Comparison of ENCODE assay signal across 12 cellular contexts in genomic region chr12:68621092-68622081, GRCh38. TPM values are rescaled to one million over a fixed set of nuclear protein-coding genes. Genes with fewer than 3 reads are reported as not detected.
DNase-seq lines count a peak whose midpoint lies in the region; ATAC-seq, FAIRE-seq and TF ChIP-seq lines count a peak whose summit lies in the region.
"Had no signal": no experiment of that assay in that cellular context is flagged by ENCODE, and none has a peak within 500 bp of the region (broad histone marks: within the 10 kb centered on the region; RNA-seq: fewer than 3 reads in every experiment).

No MANE protein-coding gene starts in this region.

- H2AFZ ChIP-seq in K562 (ENCODE audit: low read depth, low read length) (no peak overlapping the region), osteoblast (ENCODE audit: low read length) (no peak overlapping the region)

- BruUV-seq in K562 (replicated peaks; lab: Mats Ljungman, UMichigan), result TSS peak; percentile 0

- no peak overlapping the region for H3K27ac ChIP-seq in CD8-positive, alpha-beta memory T cell (ENCODE audit: low read depth, low read length)
- H3K27ac ChIP-seq in K562 (ENCODE audit: extremely low read depth, low read depth, low read length), result peak overlapping the region; percentile 15; the same call in 1 of the 3 replicates
- peak overlapping the region; percentile 60 for H3K27ac ChIP-seq in osteoblast (ENCODE audit: low read depth, low read length)
- peak overlapping the region in 1 of 2 donors; percentile 43 for H3K27ac ChIP-seq in uterus

- TF ChIP-seq CTCF in K562 (IDR thresholded peaks at IDR 0.05 in 2 of 3, conservative IDR thresholded peaks at IDR 0.05 in 1 of 3; ENCODE audit: insufficient read depth in 2 of 3, low read depth in 1 of 3, low read length in 3 of 3) (no peak), osteoblast (IDR thresholded peaks at IDR 0.05; ENCODE audit: extremely low read depth, low read depth, low read length) (no peak), uterus (IDR thresholded peaks at IDR 0.05) (no peak)

- no peaks in the 10 kb centered on the region for H3K36me3 ChIP-seq in CD8-positive, alpha-beta memory T cell (ENCODE audit: insufficient read depth, low read length)
- H3K36me3 ChIP-seq in K562 (ENCODE audit: control insufficient read depth, insufficient read depth, low read length) (peaks cover 38% of the 10 kb centered on the region), osteoblast (ENCODE audit: insufficient read depth, low read length) (peaks cover 10% of the 10 kb centered on the region), uterus (no peaks in the 10 kb centered on the region)

- peaks cover 0 to 1% of the 10 kb centered on the region in 2 donors for H3K27me3 Mint-ChIP-seq in CD8-positive, alpha-beta memory T cell

- H4K20me1 ChIP-seq in K562 (replicated peaks; ENCODE audit: control insufficient read depth, insufficient read depth, low read length), result peaks cover 17% of the 10 kb centered on the region
- peaks cover 74% of the 10 kb centered on the region for H4K20me1 ChIP-seq in osteoblast (ENCODE audit: insufficient read depth, low read length)

- FAIRE-seq in K562 (lab: Jason Lieb, UNC) (no peak), RCC 7860 (lab: Jason Lieb, UNC) (no peak)

- H3K9me3 Mint-ChIP-seq in CD8-positive, alpha-beta memory T cell, result no peaks in the 10 kb centered on the region

- WGBS in K562 (ENCODE audit: insufficient coverage, low coverage, missing lambda C conversion rate), result 15% methylated on average over 1 of the region's 1 CpG

- peak; percentile 25 for ATAC-seq in HG03432 (IDR thresholded peaks at IDR 0.05; ENCODE audit: unreplicated experiment)
- ATAC-seq in K562, result peak; percentile 30
- ATAC-seq in HG03175 (IDR thresholded peaks at IDR 0.05; ENCODE audit: unreplicated experiment), result no peak

- DNase-seq in CD8-positive, alpha-beta memory T cell, result no peak
- DNase-seq in K562 (ENCODE audit: extremely low read depth in 1 of 4, low spot score in 3 of 4) (no peak), osteoblast (ENCODE audit: insufficient read length, low spot score, missing footprints) (no peak), uterus (no peak), RCC 7860 (ENCODE audit: low spot score) (no peak)
- DNase-seq: activated CD8-positive, alpha-beta memory T cell treated with anti-CD3 and anti-CD28 coated beads, Interleukin-2, amount 50 U/mL, for 48 hours; cerebellar nuclear complex; DMS79; NCI-H524; SK-N-SH had no signal

- POLR2A ChIA-PET in CD8-positive, alpha-beta memory T cell (lab: Charles Lee), result interaction anchor here (0.8 kb wide), 1 partner anchor 151 kb away, joined by 3 read pairs; no protein-coding TSS in a partner anchor
- POLR2A ChIA-PET in K562 (lab: Yijun Ruan, JAX), result interaction anchor here (2.0 kb wide), 1 partner anchor 9 kb away, joined by 5 read pairs; no protein-coding TSS in a partner anchor

- H3K79me2 ChIP-seq in K562 (ENCODE audit: control insufficient read depth, insufficient read depth, low read length) (peaks cover 100% of the 10 kb centered on the region), osteoblast (ENCODE audit: insufficient read depth, low read length) (peaks cover 97% of the 10 kb centered on the region)

- no peak for TF ChIP-seq RAD21 in K562 (CRISPR knock-in tag; conservative IDR thresholded peaks at IDR 0.05 in 1 of 2, IDR thresholded peaks at IDR 0.05 in 1 of 2)

- H3K4me1 Mint-ChIP-seq in CD8-positive, alpha-beta memory T cell, result peaks cover 84 to 97% (median 95%) of the 10 kb centered on the region in 3 donors

- intact Hi-C loops in K562 (cut with micrococcal nuclease), result no loop called here
- intact Hi-C loops in uterus (cut with DNase I; ENCODE audit: low total_unique reads), result no loop called here

- peaks cover 7 to 60% (median 11%) of the 10 kb centered on the region in 3 donors for H3K36me3 Mint-ChIP-seq in CD8-positive, alpha-beta memory T cell

- no peak for TF ChIP-seq EP300 in K562 (IDR thresholded peaks at IDR 0.05; ENCODE audit: low read length)

- peak overlapping the region in 7 of 8 donors; percentile 7 to 95 (median 51) for H3K27ac Mint-ChIP-seq in CD8-positive, alpha-beta memory T cell

- peak overlapping the region; percentile 0 for H3K4me3 ChIP-seq in CD8-positive, alpha-beta memory T cell (ENCODE audit: low read length)
- no peak overlapping the region for H3K4me3 ChIP-seq in K562
- no peak overlapping the region for H3K4me3 ChIP-seq in osteoblast (ENCODE audit: insufficient read depth, low read length)
- H3K4me3 ChIP-seq in uterus, result no peak overlapping the region

- H3K9me1 ChIP-seq in K562 (ENCODE audit: control insufficient read depth, insufficient read depth, low read length), result no peaks in the 10 kb centered on the region

- in situ Hi-C loops in K562 (cut with MboI), result no loop called here

- no peaks in the 10 kb centered on the region for H3K9me3 ChIP-seq in CD8-positive, alpha-beta memory T cell (ENCODE audit: low read length)
- peaks cover 3% of the 10 kb centered on the region; the same call in 1 of the 2 replicates for H3K9me3 ChIP-seq in K562 (replicated peaks; ENCODE audit: control insufficient read depth, insufficient read depth, low read depth, low read length)
- H3K9me3 ChIP-seq in osteoblast (ENCODE audit: low read depth, low read length), result no peaks in the 10 kb centered on the region
- no peaks in the 10 kb centered on the region for H3K9me3 ChIP-seq in uterus
- H3K9me3 ChIP-seq: SK-N-SH had no signal

- no peak for TF ChIP-seq POLR2A in K562 (conservative IDR thresholded peaks at IDR 0.05)
- TF ChIP-seq POLR2A in uterus (IDR thresholded peaks at IDR 0.05), result no peak

- H3K9ac ChIP-seq in K562 (ENCODE audit: insufficient read depth in 1 of 2, low read depth in 2 of 2, low read length in 2 of 2), result no peak overlapping the region
- H3K9ac ChIP-seq: SK-N-SH had no signal

- CTCF ChIA-PET in CD8-positive, alpha-beta memory T cell (lab: Charles Lee), result interaction anchor here (1.5 to 1.6 kb wide), 2 partner anchors 31 to 263 kb away, joined by 3 to 5 read pairs; no protein-coding TSS in a partner anchor
- CTCF ChIA-PET in K562 (lab: Yijun Ruan, JAX; ENCODE audit: low intra/inter-chr PET ratio), result no interaction called here

- H3K4me3 Mint-ChIP-seq in CD8-positive, alpha-beta memory T cell, result peak overlapping the region; percentile 4 to 67 (median 62)

- H3K4me1 ChIP-seq in CD8-positive, alpha-beta memory T cell (ENCODE audit: insufficient read depth, low read length), result peaks cover 80% of the 10 kb centered on the region
- H3K4me1 ChIP-seq in K562 (replicated peaks in 1 of 2; ENCODE audit: control insufficient read depth in 2 of 2, insufficient read depth in 2 of 2, low read length in 2 of 2) (peaks cover 10 to 22% of the 10 kb centered on the region in 2 experiments; a peak in 4 of 5 replicates), osteoblast (ENCODE audit: insufficient read depth, low read length) (peaks cover 70% of the 10 kb centered on the region), uterus (peaks cover 0 to 13% of the 10 kb centered on the region in 2 donors)

- H3K27me3 ChIP-seq in CD8-positive, alpha-beta memory T cell (ENCODE audit: insufficient read depth, low read length, poor library complexity, severe bottlenecking), result no peaks in the 10 kb centered on the region
- H3K27me3 ChIP-seq in K562 (ENCODE audit: control insufficient read depth in 2 of 2, insufficient read depth in 2 of 2, low read length in 2 of 2), result no peaks in the 10 kb centered on the region
- H3K27me3 ChIP-seq in osteoblast (ENCODE audit: insufficient read depth, low read length), result no peaks in the 10 kb centered on the region
- no peaks in the 10 kb centered on the region for H3K27me3 ChIP-seq in uterus

- peak overlapping the region; percentile 48 for H3K4me2 ChIP-seq in K562 (ENCODE audit: insufficient read depth, low read length)
- peak overlapping the region; percentile 6 for H3K4me2 ChIP-seq in osteoblast (ENCODE audit: insufficient read depth, low read length)
- H3K4me2 ChIP-seq: SK-N-SH had no signal

TF ChIP-seq in K562, 482 proteins besides CTCF, POLR2A, EP300 and RAD21 (continues in another document):
- TF ChIP-seq ZFP36 (IDR thresholded peaks at IDR 0.05; ENCODE audit: low read depth, low read length, partially characterized antibody) (no peak), ZFPM2 (CRISPR knock-in tag; IDR thresholded peaks at IDR 0.05) (no peak), HEY1 (CRISPR knock-in tag; IDR thresholded peaks at IDR 0.05; ENCODE audit: borderline replicate concordance) (no peak), RUNX1 (IDR thresholded peaks at IDR 0.05; ENCODE audit: low read depth) (no peak), HMBOX1 (IDR thresholded peaks at IDR 0.05) (peak; percentile 80)

RNA-seq across cellular contexts. Expression of gene RAP1B, which starts 10.7 kb away (rescaled TPM):
- 100 to 1,000 TPM; 271 to 281 TPM for total RNA-seq in CD8-positive, alpha-beta memory T cell
- polyA plus RNA-seq in CD8-positive, alpha-beta memory T cell, result 589 TPM
- total RNA-seq in K562 (2011; cell fraction: chromatin; rRNA removed; ENCODE audit: low replicate concordance), result 72.2 and 246 TPM in 2 replicates
- total RNA-seq in K562 (2011; cell fraction: nucleolus; rRNA removed), result 38.4 and 61.2 TPM in 2 replicates
- 122 and 262 TPM in 2 replicates for total RNA-seq in K562 (2011; cell fraction: nucleoplasm; rRNA removed)
- total RNA-seq in K562 (2014; rRNA removed) (133 and 157 TPM in 2 replicates), K562 (2014; rRNA removed; fragmentation: Illumina TruSeq; extraction: Trizol) (169 and 201 TPM in 2 replicates), K562 (2015; rRNA removed; fragmentation: Illumina TruSeq; extraction: Trizol) (168 and 191 TPM in 2 replicates), K562 (2021) (160 and 170 TPM in 2 replicates), osteoblast (231 and 243 TPM in 2 replicates), uterus (100 to 1,000 TPM; 166 to 257 (median 214) TPM)
- polyA plus RNA-seq in K562 (2011; rRNA removed) (184 and 309 TPM in 2 replicates), K562 (2014; fragmentation: Illumina TruSeq; extraction: Trizol) (263 and 309 TPM in 2 replicates), K562 (2014; fragmentation: Nextera tagmentation; extraction: Ambion mirVana) (100 to 1,000 TPM; 107 to 116 TPM), K562 (2014; rRNA removed) (212 and 213 TPM in 2 replicates)
- 76.5 and 110 TPM in 2 replicates for polyA plus RNA-seq in K562 (2011; cell fraction: cytosol; rRNA removed)
- polyA plus RNA-seq in K562 (2011; cell fraction: nucleus; rRNA removed), result 47.8 and 69.1 TPM in 2 replicates
- 168 and 212 TPM in 2 replicates for polyA plus RNA-seq in K562 (2012)
- 175 and 226 TPM in 2 replicates for polyA minus RNA-seq in K562 (2011; rRNA and poly(A)+ RNA removed)
- 60.5 and 94.7 TPM in 2 replicates for polyA minus RNA-seq in K562 (2011; cell fraction: cytosol; rRNA and poly(A)+ RNA removed)
- 33.7 and 49.9 TPM in 2 replicates for polyA minus RNA-seq in K562 (2011; cell fraction: nucleus; rRNA and poly(A)+ RNA removed)
